8 cellular contexts compared by ENCODE assay signal in genomic region chr16:88533945-88534641, GRCh38. TPM values are rescaled to one million over a fixed set of nuclear protein-coding genes. Genes with fewer than 3 reads are reported as not detected.
A peak's percentile ranks its signal among the peaks of the same experiment; 100 is the strongest.
DNase-seq lines count a peak whose midpoint lies in the region; ATAC-seq, FAIRE-seq and TF ChIP-seq lines count a peak whose summit lies in the region.

No MANE protein-coding gene starts in this region.

- TF ChIP-seq RAD21 in SK-N-SH (IDR thresholded peaks at IDR 0.05; ENCODE audit: low read length) (no peak), K562 (CRISPR knock-in tag; conservative IDR thresholded peaks at IDR 0.05 in 1 of 2, IDR thresholded peaks at IDR 0.05 in 1 of 2) (no peak)

- TF ChIP-seq CTCF in SK-N-SH (IDR thresholded peaks at IDR 0.05) = no peak
- no peak for TF ChIP-seq CTCF in K562 (IDR thresholded peaks at IDR 0.05 in 2 of 3, conservative IDR thresholded peaks at IDR 0.05 in 1 of 3; ENCODE audit: insufficient read depth in 2 of 3, low read depth in 1 of 3, low read length in 3 of 3)

- peak overlapping the region in 1 of 2 experiments; percentile 36; a peak in 2 of 4 replicates for H3K4me3 ChIP-seq in SK-N-SH (ENCODE audit: low read depth in 2 of 2, low read length in 1 of 2)
- H3K4me3 ChIP-seq in K562 = no peak overlapping the region
- peak overlapping the region; percentile 74 for H3K4me3 ChIP-seq in iPS-11a (ENCODE audit: low read depth, low read length)
- H3K4me3 ChIP-seq in skin epidermis = peak overlapping the region; percentile 44 to 74 (median 58)

- intact Hi-C loops in K562 (cut with micrococcal nuclease) = no loop called here

- H3K9ac ChIP-seq in SK-N-SH = no peak overlapping the region
- no peak overlapping the region for H3K9ac ChIP-seq in K562 (ENCODE audit: insufficient read depth in 1 of 2, low read depth in 2 of 2, low read length in 2 of 2)

- no peaks in the 10 kb centered on the region for H3K79me2 ChIP-seq in SK-N-SH (ENCODE audit: insufficient read depth)
- H3K79me2 ChIP-seq in K562 (ENCODE audit: control insufficient read depth, insufficient read depth, low read length) = no peaks in the 10 kb centered on the region

- in situ Hi-C loops in K562 (cut with MboI) = no loop called here

- FAIRE-seq in K562 (lab: Jason Lieb, UNC) = no peak

- H3K4me2 ChIP-seq in SK-N-SH = no peak overlapping the region
- no peak overlapping the region for H3K4me2 ChIP-seq in K562 (ENCODE audit: insufficient read depth, low read length)

- H3K36me3 ChIP-seq in SK-N-SH (replicated peaks in 1 of 2; ENCODE audit: control insufficient read depth in 1 of 2, insufficient read depth in 2 of 2, low read length in 1 of 2) = peaks cover 0 to 6% of the 10 kb centered on the region in 2 experiments
- peaks cover 48% of the 10 kb centered on the region; the same call in 2 of the 3 replicates for H3K36me3 ChIP-seq in K562 (ENCODE audit: control insufficient read depth, insufficient read depth, low read length)

- H2AFZ ChIP-seq in SK-N-SH (ENCODE audit: low read depth) (no peak overlapping the region), K562 (ENCODE audit: low read depth, low read length) (no peak overlapping the region)

- no TSS peak for BruUV-seq in K562 (replicated peaks; lab: Mats Ljungman, UMichigan)

- H3K27ac ChIP-seq in SK-N-SH (ENCODE audit: low read depth in 2 of 2, low read length in 1 of 2) = no peak overlapping the region; a peak in 1 of 4 replicates
- no peak overlapping the region for H3K27ac ChIP-seq in K562 (ENCODE audit: extremely low read depth, low read depth, low read length)
- H3K27ac ChIP-seq in skin epidermis = peak overlapping the region; percentile 58 to 93 (median 85)

- CTCF ChIA-PET in SK-N-SH (lab: Yijun Ruan, JAX) = interaction anchor here (1.4 kb wide), 1 partner anchor 96 kb away, joined by 4 read pairs; no protein-coding TSS in a partner anchor
- CTCF ChIA-PET in K562 (lab: Yijun Ruan, JAX; ENCODE audit: low intra/inter-chr PET ratio) = no interaction called here

- H3K4me1 ChIP-seq in SK-N-SH (ENCODE audit: control insufficient read depth in 1 of 2, insufficient read depth in 2 of 2, low read depth in 1 of 2, low read length in 1 of 2) = peaks cover 0 to 4% of the 10 kb centered on the region in 2 experiments; a peak in 1 of 4 replicates
- H3K4me1 ChIP-seq in K562 (replicated peaks in 1 of 2; ENCODE audit: control insufficient read depth in 2 of 2, insufficient read depth in 2 of 2, low read length in 2 of 2) = peaks cover 10 to 79% of the 10 kb centered on the region in 2 experiments

- WGBS in SK-N-SH (ENCODE audit: low lambda C conversion rate) = 67% methylated on average over 44 of the region's 113 CpGs
- 95% methylated on average over 12 of the region's 113 CpGs for WGBS in K562 (ENCODE audit: insufficient coverage, low coverage, missing lambda C conversion rate)

- ATAC-seq in SK-N-SH treated with all-trans-retinoic acid at 6 μM for 48 hours (no peak), HG03442 (IDR thresholded peaks at IDR 0.05; ENCODE audit: unreplicated experiment) (peak; percentile 43), K562 (no peak)

- H3K9me3 ChIP-seq in SK-N-SH (no peaks in the 10 kb centered on the region), K562 (replicated peaks; ENCODE audit: control insufficient read depth, insufficient read depth, low read depth, low read length) (no peaks in the 10 kb centered on the region)

- DNase-seq in SK-N-SH (peak; percentile 78), T1000 (lab: John Stamatoyannopoulos, UW) (peak; percentile 40), K562 (ENCODE audit: extremely low read depth in 1 of 4, low spot score in 3 of 4) (no peak), NCI-H82 treated with DMSO at 0.1 percent for 48 hours (lab: John Stamatoyannopoulos, UW; ENCODE audit: unreplicated experiment) (no peak)

- TF ChIP-seq POLR2A in K562 (conservative IDR thresholded peaks at IDR 0.05) = no peak

- H3K9me1 ChIP-seq in K562 (ENCODE audit: control insufficient read depth, insufficient read depth, low read length) = no peaks in the 10 kb centered on the region

- H4K20me1 ChIP-seq in SK-N-SH (ENCODE audit: insufficient read depth) (0 out of 2 replicates have a peak, but pooled peaks cover 6% of the 10 kb centered on the region), K562 (replicated peaks; ENCODE audit: control insufficient read depth, insufficient read depth, low read length) (peaks cover 13% of the 10 kb centered on the region)

- TF ChIP-seq EP300 in SK-N-SH (IDR thresholded peaks at IDR 0.05; ENCODE audit: borderline replicate concordance in 1 of 2, low read depth in 1 of 2, low read length in 1 of 2) (no peak), K562 (IDR thresholded peaks at IDR 0.05; ENCODE audit: low read length) (no peak)

- peaks cover 2% of the 10 kb centered on the region for H3F3A ChIP-seq in SK-N-SH (replicated peaks; ENCODE audit: insufficient read depth)

- no peaks in the 10 kb centered on the region for H3K27me3 ChIP-seq in SK-N-SH (ENCODE audit: insufficient read depth)
- peaks cover 8 to 11% of the 10 kb centered on the region in 2 experiments; a peak in 4 of 5 replicates for H3K27me3 ChIP-seq in K562 (ENCODE audit: control insufficient read depth in 2 of 2, insufficient read depth in 2 of 2, low read length in 2 of 2)

- H3K9me2 ChIP-seq in SK-N-SH = no peaks in the 10 kb centered on the region

- POLR2A ChIA-PET in SK-N-SH (lab: Yijun Ruan, JAX) = no interaction called here
- POLR2A ChIA-PET in K562 (lab: Yijun Ruan, JAX) = no interaction called here

TF ChIP-seq in SK-N-SH, 30 proteins besides CTCF, POLR2A, EP300 and RAD21 (continues in another document):
- TF ChIP-seq TAF1 (IDR thresholded peaks at IDR 0.05; ENCODE audit: borderline replicate concordance, low read depth, low read length) (no peak), EZH2phosphoT487 (IDR thresholded peaks at IDR 0.05; ENCODE audit: borderline replicate concordance, low read depth) (no peak), GABPA (IDR thresholded peaks at IDR 0.05; ENCODE audit: low read depth) (peak; percentile 52), NRF1 (IDR thresholded peaks at IDR 0.05; ENCODE audit: low read depth, low read length) (no peak), FOXM1 (IDR thresholded peaks at IDR 0.05; ENCODE audit: low read depth) (no peak), FOXJ3 (CRISPR knock-in tag; IDR thresholded peaks at IDR 0.05) (no peak), CHD2 (IDR thresholded peaks at IDR 0.05; ENCODE audit: low read length, partially characterized antibody) (no peak)

TF ChIP-seq in SK-N-SH treated with all-trans-retinoic acid at 6 μM for 48 hours, 23 proteins besides CTCF, POLR2A, EP300 and RAD21 (continues in another document):
- TF ChIP-seq ZNF565 (CRISPR knock-in tag; conservative IDR thresholded peaks at IDR 0.05; ENCODE audit: low read depth) (no peak), PATZ1 (CRISPR knock-in tag; IDR thresholded peaks at IDR 0.05; ENCODE audit: borderline replicate concordance) (no peak)

TF ChIP-seq in K562, 482 proteins besides CTCF, POLR2A, EP300 and RAD21 (continues in another document):
- TF ChIP-seq XRCC5 (IDR thresholded peaks at IDR 0.05; ENCODE audit: low read depth, low read length) (no peak), ZNF41 (CRISPR knock-in tag; conservative IDR thresholded peaks at IDR 0.05) (no peak), ZBTB33 (CRISPR knock-in tag; IDR thresholded peaks at IDR 0.05) (peak; percentile 76), BMI1 (IDR thresholded peaks at IDR 0.05; ENCODE audit: low read length) (no peak)

RNA-seq across cellular contexts. Expression of gene ZC3H18, which starts 36.1 kb away (rescaled TPM):
- polyA plus RNA-seq in SK-N-SH (2012; rRNA removed) (18.1 and 32.7 TPM in 2 replicates), K562 (2011; rRNA removed) (12.5 and 15.8 TPM in 2 replicates), K562 (2014; fragmentation: Illumina TruSeq; extraction: Trizol) (60.7 and 65.3 TPM in 2 replicates), K562 (2014; fragmentation: Nextera tagmentation; extraction: Ambion mirVana) (1 to 10 TPM; 1.7 to 2.0 TPM), K562 (2014; rRNA removed) (37.1 and 49.2 TPM in 2 replicates)
- polyA plus RNA-seq in SK-N-SH (2012; cell fraction: cytosol; rRNA removed) = 17.4 and 19.4 TPM in 2 replicates
- polyA plus RNA-seq in SK-N-SH (2012; cell fraction: nucleus; rRNA removed) = 76.1 and 100 TPM in 2 replicates
- total RNA-seq in K562 (2011; cell fraction: chromatin; rRNA removed; ENCODE audit: low replicate concordance) = 74.4 and 112 TPM in 2 replicates
- 51.3 and 61.4 TPM in 2 replicates for total RNA-seq in K562 (2011; cell fraction: nucleolus; rRNA removed)
- 61.1 and 63.4 TPM in 2 replicates for total RNA-seq in K562 (2011; cell fraction: nucleoplasm; rRNA removed)
- total RNA-seq in K562 (2014; rRNA removed) (26.9 and 35.1 TPM in 2 replicates), K562 (2014; rRNA removed; fragmentation: Illumina TruSeq; extraction: Trizol) (16.0 and 16.3 TPM in 2 replicates), K562 (2015; rRNA removed; fragmentation: Illumina TruSeq; extraction: Trizol) (31.1 and 33.9 TPM in 2 replicates), K562 (2021) (81.3 and 88.7 TPM in 2 replicates)
- polyA plus RNA-seq in K562 (2011; cell fraction: cytosol; rRNA removed) = 10.1 and 15.8 TPM in 2 replicates
- polyA plus RNA-seq in K562 (2011; cell fraction: nucleus; rRNA removed) = 43.3 and 65.6 TPM in 2 replicates
- polyA plus RNA-seq in K562 (2012) = 57.6 and 59.2 TPM in 2 replicates
- polyA minus RNA-seq in K562 (2011; rRNA and poly(A)+ RNA removed) = 7.9 and 9.1 TPM in 2 replicates
- 23.7 and 30.6 TPM in 2 replicates for polyA minus RNA-seq in K562 (2011; cell fraction: cytosol; rRNA and poly(A)+ RNA removed)
- polyA minus RNA-seq in K562 (2011; cell fraction: nucleus; rRNA and poly(A)+ RNA removed) = 17.5 and 19.1 TPM in 2 replicates

Comparison
In these comparisons a context has a peak if more than half of its experiments do, and no peak if none do; other contexts are left out.
1. DNase-seq: peak in SK-N-SH (single experiment) and T1000 (single experiment); none in K562 (0 of 4) and NCI-H82 treated with DMSO at 0.1 percent for 48 hours (single experiment).
2. H3K27ac ChIP-seq: peak in skin epidermis (21 of 21); none in SK-N-SH (0 of 2) and K562 (single experiment).
3. Of the 27 proteins assayed by ChIP-seq in both K562 and SK-N-SH: peak only in K562: ZBTB33; only in SK-N-SH: ELF1 and GABPA; in both: none; in neither: 24.